9 cellular contexts compared by ENCODE assay signal in genomic region chr3:31979006-31979697, GRCh38. TPM values are rescaled to one million over a fixed set of nuclear protein-coding genes. Genes with fewer than 3 reads are reported as not detected.
DNase-seq lines count a peak whose midpoint lies in the region; ATAC-seq and TF ChIP-seq lines count a peak whose summit lies in the region.
"Had no signal": no experiment of that assay in that cellular context is flagged by ENCODE, and none has a peak within 500 bp of the region (broad histone marks: within the 10 kb centered on the region; RNA-seq: fewer than 3 reads in every experiment).

No MANE protein-coding gene starts in this region.

- peak overlapping the region; percentile 75 for H3K4me3 Mint-ChIP-seq in activated naive CD8-positive, alpha-beta T cell treated with anti-CD3 and anti-CD28 coated beads for 36 hours
- H3K4me3 Mint-ChIP-seq in nephron, result peak overlapping the region; percentile 84 to 86 (median 85)

- no peak for TF ChIP-seq CTCF in nephron (IDR thresholded peaks at IDR 0.05; ENCODE audit: unreplicated experiment in 3 of 3)

- DNase-seq in activated naive CD8-positive, alpha-beta T cell treated with anti-CD3 and anti-CD28 coated beads for 36 hours, result no peak
- DNase-seq in NCI-H526 (lab: John Stamatoyannopoulos, UW) (no peak), amygdala (lab: John Stamatoyannopoulos, UW) (no peak), germinal center (ENCODE audit: low spot score) (no peak), COLO668 (lab: John Stamatoyannopoulos, UW; ENCODE audit: unreplicated experiment) (no peak)
- DNase-seq: NCI-H2171 treated with DMSO at 0.1 percent for 48 hours had no signal

- peaks cover 30% of the 10 kb centered on the region for H3K4me1 Mint-ChIP-seq in activated naive CD8-positive, alpha-beta T cell treated with anti-CD3 and anti-CD28 coated beads for 36 hours
- H3K4me1 Mint-ChIP-seq in nephron, result peaks cover 29% of the 10 kb centered on the region

- H3K36me3 Mint-ChIP-seq in activated naive CD8-positive, alpha-beta T cell treated with anti-CD3 and anti-CD28 coated beads for 36 hours, result peaks cover 15% of the 10 kb centered on the region
- H3K36me3 Mint-ChIP-seq in nephron (ENCODE audit: low read depth), result peaks cover 3% of the 10 kb centered on the region

- H3K27me3 Mint-ChIP-seq in activated naive CD8-positive, alpha-beta T cell treated with anti-CD3 and anti-CD28 coated beads for 36 hours, result peaks cover 53% of the 10 kb centered on the region
- H3K27me3 Mint-ChIP-seq in nephron (ENCODE audit: low read depth), result peaks cover 25% of the 10 kb centered on the region

- ATAC-seq in GM18519 (IDR thresholded peaks at IDR 0.05; ENCODE audit: low FRiP score, unreplicated experiment) (peak; percentile 57), HG02759 (IDR thresholded peaks at IDR 0.05; ENCODE audit: unreplicated experiment) (peak; percentile 52)

- peaks cover 3% of the 10 kb centered on the region for H3K9me3 Mint-ChIP-seq in activated naive CD8-positive, alpha-beta T cell treated with anti-CD3 and anti-CD28 coated beads for 36 hours
- no peaks in the 10 kb centered on the region for H3K9me3 Mint-ChIP-seq in nephron

- H3K27ac Mint-ChIP-seq in activated naive CD8-positive, alpha-beta T cell treated with anti-CD3 and anti-CD28 coated beads for 36 hours, result peak overlapping the region; percentile 86
- H3K27ac Mint-ChIP-seq in nephron, result peak overlapping the region; percentile 39 to 72 (median 43)

RNA-seq across cellular contexts. Expression of gene OSBPL10, which starts 1.9 kb away (rescaled TPM):
- 1 to 10 TPM; 5.4 to 5.5 TPM for total RNA-seq in activated naive CD8-positive, alpha-beta T cell treated with anti-CD3 and anti-CD28 coated beads for 36 hours

RNA-seq across cellular contexts. Expression of gene ZNF860, which starts 2.4 kb away (rescaled TPM):
- total RNA-seq in activated naive CD8-positive, alpha-beta T cell treated with anti-CD3 and anti-CD28 coated beads for 36 hours, result under 1 TPM; 0.34 to 0.37 TPM
